In genomic region chr9:124676159-124676551, GRCh38 we compare ENCODE assay signal across 1 cellular context.
TF ChIP-seq lines count a peak whose summit lies in the region.

No MANE protein-coding gene starts in this region.

TF ChIP-seq in IMR-90, 13 proteins besides CTCF, POLR2A, EP300 and RAD21 (continued from another document):
- TF ChIP-seq MXI1 (IDR thresholded peaks at IDR 0.05; ENCODE audit: borderline replicate concordance, low read depth, low read length) (no peak), CEBPB (IDR thresholded peaks at IDR 0.05; ENCODE audit: low read depth, low read length) (no peak), CHD1 (IDR thresholded peaks at IDR 0.05; ENCODE audit: low read depth, low read length) (no peak), MAZ (IDR thresholded peaks at IDR 0.05; ENCODE audit: borderline replicate concordance, low read depth, low read length) (no peak), ELK1 (IDR thresholded peaks at IDR 0.05; ENCODE audit: borderline replicate concordance, low read depth, low read length) (no peak)
